In the genomic region with DNA sequence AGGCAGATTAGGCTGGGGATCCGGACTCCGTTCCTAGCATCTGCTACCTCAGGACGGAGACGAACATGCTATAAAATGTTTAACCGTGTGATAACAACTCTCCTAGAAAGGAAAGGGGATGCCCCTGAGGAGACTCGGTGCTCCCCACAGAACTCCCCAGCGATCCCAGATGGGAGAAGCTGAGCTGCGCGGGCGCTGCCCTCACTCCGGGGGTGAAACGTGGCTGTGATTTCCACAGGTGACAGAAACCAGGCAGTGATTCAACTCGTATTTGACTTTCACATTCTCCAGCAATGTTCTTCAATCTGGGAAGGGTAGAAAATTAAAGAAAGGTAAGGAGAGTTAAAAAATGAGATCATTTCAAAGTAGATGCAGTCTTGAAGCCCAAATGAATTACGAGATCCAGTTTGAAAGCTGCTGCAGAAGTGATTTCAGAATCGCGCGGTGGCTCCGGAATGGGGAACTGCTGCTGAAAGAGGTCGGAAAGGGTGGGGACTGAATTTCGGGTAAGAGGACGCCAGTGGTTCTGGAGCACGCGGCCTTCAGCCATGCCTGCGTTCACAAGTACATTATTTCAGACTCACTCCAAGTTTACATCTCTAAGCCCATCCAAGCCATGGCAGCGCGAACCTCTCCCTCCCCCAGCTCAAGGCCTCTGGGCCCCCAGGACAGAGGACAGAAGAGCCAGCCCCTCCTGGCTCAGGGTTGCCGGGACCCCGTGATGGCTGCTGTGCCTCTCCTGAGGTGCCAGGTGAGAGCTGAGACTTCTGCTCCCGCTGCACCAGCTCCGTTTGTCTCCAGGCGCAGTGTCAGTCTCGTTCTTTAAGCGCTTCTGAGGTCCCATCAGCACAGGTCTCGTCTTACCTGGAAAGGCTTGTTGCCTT, we compare ENCODE assay signal across 8 cellular contexts. TPM values are rescaled to one million over a fixed set of nuclear protein-coding genes. Genes with fewer than 3 reads are reported as not detected.
DNase-seq lines count a peak whose midpoint lies in the region; ATAC-seq, FAIRE-seq and TF ChIP-seq lines count a peak whose summit lies in the region.

No MANE protein-coding gene starts in this region.

- no peak for TF ChIP-seq CTCF in keratinocyte (optimal IDR thresholded peaks at IDR 0.05 in 1 of 3, IDR thresholded peaks at IDR 0.05 in 1 of 3, conservative IDR thresholded peaks at IDR 0.05 in 1 of 3; ENCODE audit: extremely low read depth in 1 of 3, insufficient read depth in 2 of 3, low read length in 3 of 3)
- TF ChIP-seq CTCF in thoracic aorta (IDR thresholded peaks at IDR 0.05) = no peak
- no peak for TF ChIP-seq CTCF in GM10266 (IDR thresholded peaks at IDR 0.05; ENCODE audit: control insufficient read depth, insufficient read depth, low read depth, missing control alignments)

- no peak for FAIRE-seq in keratinocyte (lab: Jason Lieb, UNC)

- H3K4me2 ChIP-seq in keratinocyte (ENCODE audit: control insufficient read depth, extremely low read depth, insufficient read depth, low read depth, low read length) = peak overlapping the region; percentile 77

- peaks cover 4% of the 10 kb centered on the region for H3K4me1 Mint-ChIP-seq in activated naive CD8-positive, alpha-beta T cell treated with anti-CD3 and anti-CD28 coated beads, Interleukin-2, amount 10 ng/mL, durations not matched to agents 7 days and 5 days

- H4K20me1 ChIP-seq in keratinocyte (ENCODE audit: control insufficient read depth, extremely low read depth, insufficient read depth, low read length) = no peaks in the 10 kb centered on the region

- peak overlapping the region; percentile 15 for H3K9ac ChIP-seq in keratinocyte (ENCODE audit: control insufficient read depth, extremely low read depth, insufficient read depth, low read length)

- H2AFZ ChIP-seq in keratinocyte (ENCODE audit: control insufficient read depth, low read length) = no peak overlapping the region

- H3K4me1 ChIP-seq in keratinocyte (ENCODE audit: control insufficient read depth, extremely low read depth, insufficient read depth, low read length) (peaks cover 13% of the 10 kb centered on the region), thoracic aorta (ENCODE audit: control insufficient read depth in 1 of 2, low read depth in 2 of 2) (peaks cover 0 to 15% of the 10 kb centered on the region in 2 donors)

- H3K27ac Mint-ChIP-seq in activated naive CD8-positive, alpha-beta T cell treated with anti-CD3 and anti-CD28 coated beads, Interleukin-2, amount 10 ng/mL, durations not matched to agents 7 days and 5 days = no peak overlapping the region

- H3K36me3 ChIP-seq in keratinocyte (ENCODE audit: control insufficient read depth in 2 of 2, extremely low read depth in 1 of 2, insufficient read depth in 2 of 2, low read length in 2 of 2) (peaks cover 3 to 12% of the 10 kb centered on the region in 2 experiments), thoracic aorta (no peaks in the 10 kb centered on the region)

- peaks cover 2% of the 10 kb centered on the region for H3K9me1 ChIP-seq in keratinocyte (ENCODE audit: control insufficient read depth, extremely low read depth, insufficient read depth, low read length)

- H3K27me3 Mint-ChIP-seq in activated naive CD8-positive, alpha-beta T cell treated with anti-CD3 and anti-CD28 coated beads, Interleukin-2, amount 10 ng/mL, durations not matched to agents 7 days and 5 days = peaks cover 2% of the 10 kb centered on the region

- no peaks in the 10 kb centered on the region for H3K27me3 ChIP-seq in keratinocyte (ENCODE audit: control insufficient read depth, extremely low read depth, insufficient read depth, low read length)
- H3K27me3 ChIP-seq in thoracic aorta (replicated peaks; ENCODE audit: insufficient read depth) = no peaks in the 10 kb centered on the region

- peak overlapping the region; percentile 75 for H3K4me3 Mint-ChIP-seq in activated naive CD8-positive, alpha-beta T cell treated with anti-CD3 and anti-CD28 coated beads, Interleukin-2, amount 10 ng/mL, durations not matched to agents 7 days and 5 days

- H3K9me3 Mint-ChIP-seq in activated naive CD8-positive, alpha-beta T cell treated with anti-CD3 and anti-CD28 coated beads, Interleukin-2, amount 10 ng/mL, durations not matched to agents 7 days and 5 days = no peaks in the 10 kb centered on the region

- H3K9me3 ChIP-seq in keratinocyte (ENCODE audit: control insufficient read depth, low read depth, low read length) = no peaks in the 10 kb centered on the region
- no peaks in the 10 kb centered on the region for H3K9me3 ChIP-seq in thoracic aorta

- H3K4me3 ChIP-seq in keratinocyte (ENCODE audit: control insufficient read depth in 2 of 3, extremely low read depth in 1 of 3, insufficient read depth in 2 of 3, low read depth in 1 of 3, low read length in 3 of 3) = peak overlapping the region; percentile 39 to 58 (median 56)
- peak overlapping the region; percentile 79 for H3K4me3 ChIP-seq in thoracic aorta

- H3K36me3 Mint-ChIP-seq in activated naive CD8-positive, alpha-beta T cell treated with anti-CD3 and anti-CD28 coated beads, Interleukin-2, amount 10 ng/mL, durations not matched to agents 7 days and 5 days = peaks cover 1% of the 10 kb centered on the region

- DNase-seq in CD1c-positive myeloid dendritic cell (ENCODE audit: extremely low spot score) (peak; percentile 62), keratinocyte (ENCODE audit: low read depth, low spot score) (no peak), thoracic aorta (ENCODE audit: low spot score) (no peak), UCSD-AML1 (lab: John Stamatoyannopoulos, UW; ENCODE audit: unreplicated experiment) (no peak), GM10266 (ENCODE audit: extremely low spot score) (no peak), iPS-NIHi7 (ENCODE audit: extremely low spot score) (no peak)
- DNase-seq in activated naive CD8-positive, alpha-beta T cell treated with anti-CD3 and anti-CD28 coated beads, Interleukin-2, amount 10 ng/mL, durations not matched to agents 7 days and 5 days = no peak

- H3K79me2 ChIP-seq in keratinocyte (ENCODE audit: control insufficient read depth, insufficient read depth, low read length) = no peaks in the 10 kb centered on the region

- ATAC-seq in HG02759 (IDR thresholded peaks at IDR 0.05; ENCODE audit: unreplicated experiment) (peak; percentile 5), thoracic aorta (ENCODE audit: insufficient number of reproducible peaks, low FRiP score, low read depth) (no peak)
- no peak for ATAC-seq in activated naive CD8-positive, alpha-beta T cell treated with anti-CD3 and anti-CD28 coated beads, Interleukin-2, amount 10 ng/mL, durations not matched to agents 7 days and 5 days (ENCODE audit: low read depth)

- POLR2A ChIA-PET in activated naive CD8-positive, alpha-beta T cell treated with anti-CD3 and anti-CD28 coated beads, Interleukin-2, amount 10 ng/mL, durations not matched to agents 7 days and 5 days (lab: Charles Lee) = interaction anchor here (1.0 kb wide), 1 partner anchor 574 kb away, joined by 3 read pairs; no protein-coding TSS in a partner anchor

- H3K27ac ChIP-seq in keratinocyte (ENCODE audit: control insufficient read depth, insufficient read depth, low read length) (peak overlapping the region; percentile 13), thoracic aorta (no peak overlapping the region)

- dilution Hi-C loops in keratinocyte (cut with MboI; ENCODE audit: extremely low pct_ligation_motif_present, low sequenced_read_pairs) = no loop called here

RNA-seq across cellular contexts. Expression of a gene that starts 39.5 kb away (rescaled TPM):
- 10 to 100 TPM; 23.2 to 24.4 TPM for total RNA-seq in activated naive CD8-positive, alpha-beta T cell treated with anti-CD3 and anti-CD28 coated beads, Interleukin-2, amount 10 ng/mL, durations not matched to agents 7 days and 5 days
- 7.7 to 11.7 TPM (median 11.3 TPM) in 3 replicates for polyA plus RNA-seq in keratinocyte
- 16.2 TPM for polyA plus RNA-seq in keratinocyte (2011; ENCODE audit: low read depth)
- polyA plus RNA-seq in keratinocyte (2011; cell fraction: cytosol; rRNA removed) = 6.2 and 7.7 TPM in 2 replicates
- 16.1 and 16.5 TPM in 2 replicates for polyA plus RNA-seq in keratinocyte (2011; cell fraction: nucleus; rRNA removed)
- 12.2 and 12.4 TPM in 2 replicates for polyA plus RNA-seq in keratinocyte (2012; ENCODE audit: low replicate concordance)
- 15.5 to 25.3 TPM (median 18.5 TPM) in 3 replicates for polyA minus RNA-seq in keratinocyte
- polyA minus RNA-seq in keratinocyte (2011; cell fraction: cytosol; rRNA and poly(A)+ RNA removed) = 8.8 TPM
- 13.4 and 20.8 TPM in 2 replicates for polyA minus RNA-seq in keratinocyte (2011; cell fraction: nucleus; rRNA and poly(A)+ RNA removed)
- total RNA-seq in thoracic aorta = 10 to 100 TPM; 15.6 to 21.6 TPM
